ENCODE assay signal across 1 cellular context in genomic region chr2:119112770-119113488, GRCh38.
TF ChIP-seq lines count a peak whose summit lies in the region.

No MANE protein-coding gene starts in this region.

TF ChIP-seq in GM23338, 12 proteins besides CTCF, POLR2A, EP300 and RAD21 (continued from another document):
- TF ChIP-seq, protein P1, sequence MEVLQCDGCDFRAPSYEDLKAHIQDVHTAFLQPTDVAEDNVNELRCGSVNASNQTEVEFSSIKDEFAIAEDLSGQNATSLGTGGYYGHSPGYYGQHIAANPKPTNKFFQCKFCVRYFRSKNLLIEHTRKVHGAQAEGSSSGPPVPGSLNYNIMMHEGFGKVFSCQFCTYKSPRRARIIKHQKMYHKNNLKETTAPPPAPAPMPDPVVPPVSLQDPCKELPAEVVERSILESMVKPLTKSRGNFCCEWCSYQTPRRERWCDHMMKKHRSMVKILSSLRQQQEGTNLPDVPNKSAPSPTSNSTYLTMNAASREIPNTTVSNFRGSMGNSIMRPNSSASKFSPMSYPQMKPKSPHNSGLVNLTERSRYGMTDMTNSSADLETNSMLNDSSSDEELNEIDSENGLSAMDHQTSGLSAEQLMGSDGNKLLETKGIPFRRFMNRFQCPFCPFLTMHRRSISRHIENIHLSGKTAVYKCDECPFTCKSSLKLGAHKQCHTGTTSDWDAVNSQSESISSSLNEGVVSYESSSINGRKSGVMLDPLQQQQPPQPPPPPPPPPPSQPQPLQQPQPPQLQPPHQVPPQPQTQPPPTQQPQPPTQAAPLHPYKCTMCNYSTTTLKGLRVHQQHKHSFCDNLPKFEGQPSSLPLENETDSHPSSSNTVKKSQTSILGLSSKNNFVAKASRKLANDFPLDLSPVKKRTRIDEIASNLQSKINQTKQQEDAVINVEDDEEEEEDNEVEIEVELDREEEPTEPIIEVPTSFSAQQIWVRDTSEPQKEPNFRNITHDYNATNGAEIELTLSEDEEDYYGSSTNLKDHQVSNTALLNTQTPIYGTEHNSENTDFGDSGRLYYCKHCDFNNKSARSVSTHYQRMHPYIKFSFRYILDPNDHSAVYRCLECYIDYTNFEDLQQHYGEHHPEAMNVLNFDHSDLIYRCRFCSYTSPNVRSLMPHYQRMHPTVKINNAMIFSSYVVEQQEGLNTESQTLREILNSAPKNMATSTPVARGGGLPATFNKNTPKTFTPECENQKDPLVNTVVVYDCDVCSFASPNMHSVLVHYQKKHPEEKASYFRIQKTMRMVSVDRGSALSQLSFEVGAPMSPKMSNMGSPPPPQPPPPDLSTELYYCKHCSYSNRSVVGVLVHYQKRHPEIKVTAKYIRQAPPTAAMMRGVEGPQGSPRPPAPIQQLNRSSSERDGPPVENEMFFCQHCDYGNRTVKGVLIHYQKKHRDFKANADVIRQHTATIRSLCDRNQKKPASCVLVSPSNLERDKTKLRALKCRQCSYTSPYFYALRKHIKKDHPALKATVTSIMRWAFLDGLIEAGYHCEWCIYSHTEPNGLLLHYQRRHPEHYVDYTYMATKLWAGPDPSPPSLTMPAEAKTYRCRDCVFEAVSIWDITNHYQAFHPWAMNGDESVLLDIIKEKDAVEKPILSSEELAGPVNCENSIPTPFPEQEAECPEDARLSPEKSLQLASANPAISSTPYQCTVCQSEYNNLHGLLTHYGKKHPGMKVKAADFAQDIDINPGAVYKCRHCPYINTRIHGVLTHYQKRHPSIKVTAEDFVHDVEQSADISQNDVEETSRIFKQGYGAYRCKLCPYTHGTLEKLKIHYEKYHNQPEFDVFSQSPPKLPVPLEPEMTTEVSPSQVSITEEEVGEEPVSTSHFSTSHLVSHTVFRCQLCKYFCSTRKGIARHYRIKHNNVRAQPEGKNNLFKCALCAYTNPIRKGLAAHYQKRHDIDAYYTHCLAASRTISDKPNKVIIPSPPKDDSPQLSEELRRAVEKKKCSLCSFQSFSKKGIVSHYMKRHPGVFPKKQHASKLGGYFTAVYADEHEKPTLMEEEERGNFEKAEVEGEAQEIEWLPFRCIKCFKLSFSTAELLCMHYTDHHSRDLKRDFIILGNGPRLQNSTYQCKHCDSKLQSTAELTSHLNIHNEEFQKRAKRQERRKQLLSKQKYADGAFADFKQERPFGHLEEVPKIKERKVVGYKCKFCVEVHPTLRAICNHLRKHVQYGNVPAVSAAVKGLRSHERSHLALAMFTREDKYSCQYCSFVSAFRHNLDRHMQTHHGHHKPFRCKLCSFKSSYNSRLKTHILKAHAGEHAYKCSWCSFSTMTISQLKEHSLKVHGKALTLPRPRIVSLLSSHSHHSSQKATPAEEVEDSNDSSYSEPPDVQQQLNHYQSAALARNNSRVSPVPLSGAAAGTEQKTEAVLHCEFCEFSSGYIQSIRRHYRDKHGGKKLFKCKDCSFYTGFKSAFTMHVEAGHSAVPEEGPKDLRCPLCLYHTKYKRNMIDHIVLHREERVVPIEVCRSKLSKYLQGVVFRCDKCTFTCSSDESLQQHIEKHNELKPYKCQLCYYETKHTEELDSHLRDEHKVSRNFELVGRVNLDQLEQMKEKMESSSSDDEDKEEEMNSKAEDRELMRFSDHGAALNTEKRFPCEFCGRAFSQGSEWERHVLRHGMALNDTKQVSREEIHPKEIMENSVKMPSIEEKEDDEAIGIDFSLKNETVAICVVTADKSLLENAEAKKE (CRISPR knock-in tag; IDR thresholded peaks at IDR 0.05), result peak; percentile 9; the same call in 1 of the 2 replicates
